ENCODE assay signal across 37 cellular contexts in the genomic region with DNA sequence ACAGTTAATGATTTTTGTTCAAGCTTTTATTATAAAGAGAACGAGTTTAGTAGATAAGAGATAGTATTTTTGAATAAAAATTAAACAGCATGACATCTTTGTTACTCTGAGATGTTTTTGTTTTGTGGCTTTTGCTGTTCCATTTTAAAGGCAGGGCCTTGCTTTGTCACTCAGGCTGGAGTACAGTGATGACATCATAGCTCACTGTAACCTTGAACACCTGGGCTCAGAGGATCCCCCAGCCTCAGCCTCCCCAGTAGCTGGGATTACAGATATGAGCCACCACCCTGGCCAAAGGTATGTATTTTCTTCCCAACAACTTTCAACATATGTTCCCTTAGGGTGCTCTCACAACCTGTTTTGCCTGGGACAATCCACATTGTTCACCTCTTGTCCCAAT.
"Had no signal": no experiment of that assay in that cellular context is flagged by ENCODE, and none has a peak within 500 bp of the region (broad histone marks: within the 10 kb centered on the region; RNA-seq: fewer than 3 reads in every experiment).

No MANE protein-coding gene starts in this region.

- H3K27ac ChIP-seq: Peyer's patch, SJSA1, VCaP had no signal

- DNase-seq: activated B cell treated with CpG ODN at 0.5 μM for 24 hours; activated CD4-positive, alpha-beta memory T cell treated with anti-CD3 and anti-CD28 coated beads for 36 hours; activated CD4-positive, alpha-beta T cell treated with anti-CD3 and anti-CD28 coated beads for 4 hours; activated CD4-positive, alpha-beta T cell treated with anti-CD3 and anti-CD28 coated beads, Interleukin-2, amount 50 U/mL, for 1 hour; activated CD4-positive, CD25-positive, alpha-beta regulatory T cell treated with anti-CD3 and anti-CD28 coated beads, Interleukin-2, amount 50 U/mL, for 72 hours; activated CD8-positive, alpha-beta memory T cell treated with anti-CD3 and anti-CD28 coated beads, Interleukin-2, amount 50 U/mL, for 4 hours; activated effector memory CD4-positive, alpha-beta T cell treated with Interleukin-2 at 50 U/mL for 16 hours; activated naive CD4-positive, alpha-beta T cell treated with anti-CD3 and anti-CD28 coated beads, Interleukin-2, amount 10 ng/mL, durations not matched to agents 7 days and 5 days; activated naive CD8-positive, alpha-beta T cell treated with anti-CD3 and anti-CD28 coated beads, Interleukin-2, amount 50 U/mL, for 24 hours; activated T-cell treated with anti-CD3 and anti-CD28 coated beads for 4 hours; activated T-cell treated with anti-CD3 and anti-CD28 coated beads, Interleukin-2, amount 50 U/mL, for 4 hours; anterior cingulate cortex; caudate nucleus; cerebellar nuclear complex; NCI-H1105; NCI-H1417 treated with DMSO at 0.1 percent for 48 hours; NCI-H187 treated with DMSO at 0.1 percent for 48 hours; NCI-H2171 treated with DMSO at 0.1 percent for 48 hours; NCI-H2227 treated with DMSO at 0.1 percent for 48 hours; NCI-H446; NCI-H510A treated with DMSO at 0.1 percent for 48 hours; NCI-H526 treated with DMSO at 0.1 percent for 48 hours; NK-92 treated with Interleukin-12 subunit alpha and Interleukin-12 subunit beta, amount 100 ng/mL, for 24 hours; PC-3; Peyer's patch; RPMI8226; SHP77 treated with DMSO at 0.1 percent for 48 hours; T-helper 1 cell; T-helper 2 cell; T-helper 9 cell had no signal

- H3K4me3 ChIP-seq: Peyer's patch, SJSA1 had no signal

- H3K4me3 Mint-ChIP-seq: activated B cell treated with CpG ODN at 0.5 μM for 24 hours; activated CD4-positive, alpha-beta memory T cell treated with anti-CD3 and anti-CD28 coated beads for 36 hours; activated naive CD4-positive, alpha-beta T cell treated with anti-CD3 and anti-CD28 coated beads, Interleukin-2, amount 10 ng/mL, durations not matched to agents 7 days and 5 days; activated naive CD8-positive, alpha-beta T cell; activated naive CD8-positive, alpha-beta T cell treated with anti-CD3 and anti-CD28 coated beads, Interleukin-2, amount 50 U/mL, for 24 hours; activated T-cell treated with anti-CD3 and anti-CD28 coated beads, Interleukin-2, amount 50 U/mL, for 4 hours; activated T-helper 1 cell treated with anti-CD3 and anti-CD28 coated beads, Interleukin-12 subunit alpha, Interleukin-12 subunit beta, Interleukin-2, Interleukin-4 antibody, amounts not matched to agents 30 ng/mL and 10 ng/mL and 1 ng/mL, durations not matched to agents 14 hours and 24 hours and 36 hours; brain had no signal

- FAIRE-seq: bronchial epithelial cell had no signal

- H3K4me1 Mint-ChIP-seq: activated B cell treated with CpG ODN at 0.5 μM for 24 hours; activated naive CD4-positive, alpha-beta T cell treated with anti-CD3 and anti-CD28 coated beads, Interleukin-2, amount 10 ng/mL, durations not matched to agents 7 days and 5 days; activated naive CD8-positive, alpha-beta T cell treated with anti-CD3 and anti-CD28 coated beads, Interleukin-2, amount 50 U/mL, for 24 hours had no signal

- H3K36me3 Mint-ChIP-seq: activated CD4-positive, alpha-beta memory T cell treated with anti-CD3 and anti-CD28 coated beads for 36 hours; activated naive CD4-positive, alpha-beta T cell treated with anti-CD3 and anti-CD28 coated beads, Interleukin-2, amount 10 ng/mL, durations not matched to agents 7 days and 5 days; activated naive CD8-positive, alpha-beta T cell; brain had no signal

- H3K27me3 Mint-ChIP-seq: activated B cell treated with CpG ODN at 0.5 μM for 24 hours; activated CD4-positive, alpha-beta memory T cell treated with anti-CD3 and anti-CD28 coated beads for 36 hours; activated naive CD4-positive, alpha-beta T cell treated with anti-CD3 and anti-CD28 coated beads, Interleukin-2, amount 10 ng/mL, durations not matched to agents 7 days and 5 days; activated naive CD8-positive, alpha-beta T cell; brain had no signal

- H3K27me3 ChIP-seq: Peyer's patch, SJSA1 had no signal

- H3K9me3 Mint-ChIP-seq: activated CD4-positive, alpha-beta memory T cell treated with anti-CD3 and anti-CD28 coated beads for 36 hours; activated naive CD4-positive, alpha-beta T cell treated with anti-CD3 and anti-CD28 coated beads, Interleukin-2, amount 10 ng/mL, durations not matched to agents 7 days and 5 days; activated naive CD8-positive, alpha-beta T cell treated with anti-CD3 and anti-CD28 coated beads, Interleukin-2, amount 50 U/mL, for 24 hours; activated T-cell treated with anti-CD3 and anti-CD28 coated beads, Interleukin-2, amount 50 U/mL, for 4 hours; activated T-helper 1 cell treated with anti-CD3 and anti-CD28 coated beads, Interleukin-12 subunit alpha, Interleukin-12 subunit beta, Interleukin-2, Interleukin-4 antibody, amounts not matched to agents 30 ng/mL and 10 ng/mL and 1 ng/mL, durations not matched to agents 14 hours and 24 hours and 36 hours had no signal

- H3K4me1 ChIP-seq: Peyer's patch, SJSA1 had no signal

- H3K9me3 ChIP-seq: Peyer's patch, SJSA1 had no signal

- ATAC-seq: activated naive CD8-positive, alpha-beta T cell treated with anti-CD3 and anti-CD28 coated beads, Interleukin-2, amount 50 U/mL, for 24 hours; activated T-cell treated with anti-CD3 and anti-CD28 coated beads, Interleukin-2, amount 50 U/mL, for 4 hours; PC-3; SK-N-SH treated with all-trans-retinoic acid at 6 μM for 48 hours had no signal

- H3K36me3 ChIP-seq: Peyer's patch, SJSA1 had no signal

- H3K27ac Mint-ChIP-seq: activated B cell treated with CpG ODN at 0.5 μM for 24 hours; activated CD4-positive, alpha-beta memory T cell treated with anti-CD3 and anti-CD28 coated beads for 36 hours; activated naive CD4-positive, alpha-beta T cell treated with anti-CD3 and anti-CD28 coated beads, Interleukin-2, amount 10 ng/mL, durations not matched to agents 7 days and 5 days; activated naive CD8-positive, alpha-beta T cell; activated naive CD8-positive, alpha-beta T cell treated with anti-CD3 and anti-CD28 coated beads, Interleukin-2, amount 50 U/mL, for 24 hours; activated T-helper 1 cell treated with anti-CD3 and anti-CD28 coated beads, Interleukin-12 subunit alpha, Interleukin-12 subunit beta, Interleukin-2, Interleukin-4 antibody, amounts not matched to agents 30 ng/mL and 10 ng/mL and 1 ng/mL, durations not matched to agents 14 hours and 24 hours and 36 hours had no signal
